In genomic region chr5:137320056-137321045, GRCh38 we compare ENCODE assay signal across 8 cellular contexts.
A peak's percentile ranks its signal among the peaks of the same experiment; 100 is the strongest.
DNase-seq lines count a peak whose midpoint lies in the region; ATAC-seq, FAIRE-seq and TF ChIP-seq lines count a peak whose summit lies in the region.

No MANE protein-coding gene starts in this region.

- H3K27me3 ChIP-seq in GM12878 (replicated peaks in 1 of 2; ENCODE audit: control insufficient read depth in 2 of 2, insufficient read depth in 2 of 2, low read length in 1 of 2): no peaks in the 10 kb centered on the region; a peak in 1 of 4 replicates

- 2% methylated on average over 3 of the region's 3 CpGs for WGBS in GM12878 (ENCODE audit: insufficient coverage, insufficient replicate concordance, low lambda C conversion rate, missing lambda C conversion rate)

- H3K4me2 ChIP-seq in GM12878 (ENCODE audit: control insufficient read depth, insufficient read depth): no peak overlapping the region

- POLR2A ChIA-PET in GM12878 (lab: Charles Lee): interaction anchor here (0.6 kb wide), 1 partner anchor 10 kb away, joined by 3 read pairs; no protein-coding TSS in a partner anchor

- H3K36me3 ChIP-seq in GM12878 (ENCODE audit: control insufficient read depth in 2 of 2, insufficient read depth in 2 of 2, low read length in 1 of 2): no peaks in the 10 kb centered on the region

- in situ Hi-C loops in GM12878 (cut with MboI): no loop called here

- CTCF ChIA-PET in GM12878 (lab: Yijun Ruan, JAX): interaction anchor here (0.7 to 3.2 kb wide), 54 partner anchors 8 to 813 kb away, joined by 3 to 35 read pairs (median 4); partner anchors contain the start of gene SPOCK1

- intact Hi-C loops in GM12878 (cut with micrococcal nuclease; ENCODE audit: unreplicated experiment): loop anchor here (1.0 kb wide), 1 partner anchor 179 kb away; the partner anchor contains the start of gene SPOCK1

- RAD21 ChIA-PET in GM12878 (lab: Charles Lee; ENCODE audit: unreplicated experiment): interaction anchor here (0.6 to 2.1 kb wide), 12 partner anchors 10 to 422 kb away, joined by 3 to 10 read pairs (median 4); no protein-coding TSS in a partner anchor

- TF ChIP-seq RAD21 in GM12878 (IDR thresholded peaks at IDR 0.05; ENCODE audit: insufficient read depth, low read depth, low read length): peak; percentile 70

- H3K9ac ChIP-seq in GM12878 (ENCODE audit: control insufficient read depth, insufficient read depth, low read length): no peak overlapping the region

- SMC1A ChIA-PET in GM12878 (lab: Charles Lee; ENCODE audit: uncharacterized antibody, unreplicated experiment): interaction anchor here (0.6 to 2.2 kb wide), 14 partner anchors 10 to 1783 kb away, joined by 3 to 16 read pairs (median 4); no protein-coding TSS in a partner anchor

- peak; percentile 19 to 53 for DNase-seq in NCI-H524 (lab: John Stamatoyannopoulos, UW)
- no peak for DNase-seq in NCI-H524 treated with DMSO at 0.1 percent for 48 hours (lab: John Stamatoyannopoulos, UW)
- peak; percentile 21 for DNase-seq in NCI-H82 treated with DMSO at 0.1 percent for 48 hours (lab: John Stamatoyannopoulos, UW; ENCODE audit: unreplicated experiment)
- no peak for DNase-seq in GM12878 (ENCODE audit: low read depth, low spot score)
- DNase-seq in iPS-NIHi11 (ENCODE audit: low spot score): peak; percentile 79
- DNase-seq in stromal cell of bone marrow (ENCODE audit: low read depth): peak; percentile 47

- TF ChIP-seq POLR2A in GM12878 (IDR thresholded peaks at IDR 0.05; ENCODE audit: low read depth, low read length): no peak

- H2AFZ ChIP-seq in GM12878 (ENCODE audit: control insufficient read depth, low read depth, low read length): no peak overlapping the region

- H3K27ac ChIP-seq in GM12878 (ENCODE audit: control insufficient read depth, insufficient read depth): no peak overlapping the region

- peak; percentile 69 for FAIRE-seq in GM12878 (lab: Jason Lieb, UNC)

- H3K4me3 ChIP-seq in GM12878: no peak overlapping the region

- peak; percentile 69 to 77 (median 75) for TF ChIP-seq CTCF in GM12878 (IDR thresholded peaks at IDR 0.05 in 2 of 3, conservative IDR thresholded peaks at IDR 0.05 in 1 of 3; ENCODE audit: control insufficient read depth in 2 of 3, extremely low read depth in 1 of 3, insufficient read depth in 1 of 3, low read depth in 3 of 3, low read length in 3 of 3)

- no TSS peak for BruUV-seq in GM12878 (replicated peaks; lab: Mats Ljungman, UMichigan)

- H3K79me2 ChIP-seq in GM12878 (ENCODE audit: control insufficient read depth, insufficient read depth, low read length): no peaks in the 10 kb centered on the region

- no peaks in the 10 kb centered on the region for H3K4me1 ChIP-seq in GM12878 (ENCODE audit: control insufficient read depth, insufficient read depth, low read length)

- no peaks in the 10 kb centered on the region for H4K20me1 ChIP-seq in GM12878 (ENCODE audit: control insufficient read depth, insufficient read depth)

- TF ChIP-seq EP300 in GM12878 (IDR thresholded peaks at IDR 0.05; ENCODE audit: borderline replicate concordance in 1 of 2, control insufficient read depth in 1 of 2, low read depth in 2 of 2, low read length in 2 of 2): no peak

- ATAC-seq in HG03095 (IDR thresholded peaks at IDR 0.05; ENCODE audit: unreplicated experiment) (peak; percentile 55), GM12878 (peak; percentile 56; the same call in 1 of the 3 replicates), HG03025 (IDR thresholded peaks at IDR 0.05; ENCODE audit: low FRiP score, unreplicated experiment) (no peak)

- no peaks in the 10 kb centered on the region for H3K9me3 ChIP-seq in GM12878 (replicated peaks; ENCODE audit: control insufficient read depth, insufficient read depth, low read length)

TF ChIP-seq in GM12878, 131 proteins besides CTCF, POLR2A, EP300 and RAD21:
- TF ChIP-seq ZNF384 (IDR thresholded peaks at IDR 0.05; ENCODE audit: borderline replicate concordance, low read depth, low read length) (no peak), SMC3 (IDR thresholded peaks at IDR 0.05; ENCODE audit: borderline replicate concordance, low read length) (peak; percentile 74; the same call in 1 of the 2 replicates)
TF ChIP-seq in GM12878: peak in this region for 1.

Comparison
In these comparisons a context has a peak if more than half of its experiments do, and no peak if none do; other contexts are left out.
1. DNase-seq: peak in NCI-H524 (2 of 2), NCI-H82 treated with DMSO at 0.1 percent for 48 hours (single experiment), iPS-NIHi11 (single experiment) and stromal cell of bone marrow (single experiment); none in NCI-H524 treated with DMSO at 0.1 percent for 48 hours (single experiment) and GM12878 (single experiment).